ENCODE assay signal across 15 cellular contexts in the genomic region with DNA sequence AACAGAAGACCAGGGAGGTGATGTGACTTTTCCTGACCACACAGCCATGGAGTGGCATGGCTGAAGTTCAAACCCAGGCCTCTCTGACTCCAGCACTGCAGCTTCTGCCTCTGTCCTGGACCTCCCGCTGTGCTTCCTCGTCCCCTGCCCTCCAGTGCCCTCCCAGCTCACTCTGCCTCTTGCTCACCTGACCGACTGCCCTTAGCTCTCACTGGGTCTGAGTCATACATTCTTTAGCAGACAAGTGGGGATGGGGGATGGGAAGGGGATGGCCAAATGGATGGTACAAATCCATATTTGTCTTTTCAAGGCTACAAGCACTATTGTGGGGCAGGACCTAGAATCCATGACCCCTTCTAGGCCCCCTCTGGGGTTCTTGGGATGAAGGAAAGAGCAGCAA. TPM values are rescaled to one million over a fixed set of nuclear protein-coding genes. Genes with fewer than 3 reads are reported as not detected.
A peak's percentile ranks its signal among the peaks of the same experiment; 100 is the strongest.
DNase-seq lines count a peak whose midpoint lies in the region; ATAC-seq and TF ChIP-seq lines count a peak whose summit lies in the region.
"Had no signal": no experiment of that assay in that cellular context is flagged by ENCODE, and none has a peak within 500 bp of the region (broad histone marks: within the 10 kb centered on the region; RNA-seq: fewer than 3 reads in every experiment).

No MANE protein-coding gene starts in this region.

- peaks cover 3% of the 10 kb centered on the region for H3K36me3 Mint-ChIP-seq in chondrocyte (ENCODE audit: low read depth)

- peak overlapping the region; percentile 19 for H3K27ac Mint-ChIP-seq in chondrocyte (ENCODE audit: unreplicated experiment)
- H3K27ac Mint-ChIP-seq: brain had no signal

- in situ Hi-C loops in ACHN (cut with HindIII; ENCODE audit: low pct_ligation_motif_present, low pct_unique_long_range_greater_than_20kb, low sequenced_read_pairs), result no loop called here

- no peak overlapping the region for H3K4me3 Mint-ChIP-seq in chondrocyte (ENCODE audit: unreplicated experiment)
- H3K4me3 Mint-ChIP-seq: brain had no signal

- H3K27ac ChIP-seq in right cardiac atrium (ENCODE audit: low read length), result no peak overlapping the region
- H3K27ac ChIP-seq: right lobe of liver, SJCRH30, thoracic aorta had no signal

- no peak overlapping the region for H3K4me3 ChIP-seq in right cardiac atrium (ENCODE audit: low read length)
- H3K4me3 ChIP-seq: right lobe of liver, SJCRH30, thoracic aorta had no signal

- DNase-seq in ACHN (peak; percentile 96), HuH-7 (ENCODE audit: low spot score) (peak; percentile 11), chondrocyte (ENCODE audit: low spot score) (peak; percentile 24), kidney glomerular epithelial cell (lab: John Stamatoyannopoulos, UW) (peak; percentile 92), SIG-M5 (lab: John Stamatoyannopoulos, UW) (no peak), right cardiac atrium (no peak), HEK293T (ENCODE audit: extremely low spot score) (no peak)
- DNase-seq: DND-41, NCI-H446, SJCRH30 had no signal

- H3K4me1 Mint-ChIP-seq in chondrocyte (ENCODE audit: low read depth), result peaks cover 7% of the 10 kb centered on the region
- H3K4me1 Mint-ChIP-seq: brain had no signal

- CTCF ChIA-PET in HEK293T (lab: Yijun Ruan, JAX), result no interaction called here

- intact Hi-C loops in right cardiac atrium (cut with DNase I), result no loop called here

- H3K27me3 ChIP-seq in right cardiac atrium (ENCODE audit: control insufficient read depth, insufficient read depth), result no peaks in the 10 kb centered on the region
- H3K27me3 ChIP-seq: right lobe of liver, SJCRH30 had no signal

- no peaks in the 10 kb centered on the region for H3K4me1 ChIP-seq in right cardiac atrium (ENCODE audit: control insufficient read depth, insufficient read depth, low read length)
- H3K4me1 ChIP-seq: right lobe of liver, SJCRH30 had no signal

- ATAC-seq in right cardiac atrium (no peak), HG03439 (IDR thresholded peaks at IDR 0.05; ENCODE audit: unreplicated experiment) (no peak)
- ATAC-seq: activated CD4-positive, CD25-positive, alpha-beta regulatory T cell treated with anti-CD3 and anti-CD28 coated beads, Interleukin-2, amount 50 U/mL, for 24 hours had no signal

- H3K27me3 Mint-ChIP-seq in chondrocyte (ENCODE audit: low read depth), result peaks cover 1% of the 10 kb centered on the region

- no peak for TF ChIP-seq CTCF in chondrocyte (IDR thresholded peaks at IDR 0.05)

- no peaks in the 10 kb centered on the region for H3K9me3 ChIP-seq in right cardiac atrium (ENCODE audit: control insufficient read depth, low read length)
- H3K9me3 ChIP-seq: right lobe of liver, SJCRH30, thoracic aorta had no signal

- H3K9me3 Mint-ChIP-seq in chondrocyte (ENCODE audit: low read depth), result no peaks in the 10 kb centered on the region

- WGBS in right cardiac atrium, result 74% methylated on average over 3 of the region's 3 CpGs

- POLR2A ChIA-PET in HEK293T (lab: Yijun Ruan, JAX), result no interaction called here

TF ChIP-seq in HEK293T, 16 proteins besides CTCF, POLR2A, EP300 and RAD21:
- TF ChIP-seq NFRKB (IDR thresholded peaks at IDR 0.05), result no peak
- no peak for TF ChIP-seq L3MBTL2 (conservative IDR thresholded peaks at IDR 0.05)
- no peak for TF ChIP-seq SP1 (IDR thresholded peaks at IDR 0.05)
- TF ChIP-seq SUZ12 (IDR thresholded peaks at IDR 0.05), result no peak
- no peak for TF ChIP-seq ARNT (IDR thresholded peaks at IDR 0.05)
- no peak for TF ChIP-seq ZNF384 (IDR thresholded peaks at IDR 0.05)
- TF ChIP-seq LEF1 (IDR thresholded peaks at IDR 0.05; ENCODE audit: borderline replicate concordance), result no peak
- TF ChIP-seq FOXK2 (IDR thresholded peaks at IDR 0.05), result no peak
- no peak for TF ChIP-seq ELF4 (IDR thresholded peaks at IDR 0.05)
- TF ChIP-seq BHLHE40 (IDR thresholded peaks at IDR 0.05; ENCODE audit: borderline replicate concordance), result no peak
- no peak for TF ChIP-seq FOXM1 (IDR thresholded peaks at IDR 0.05; ENCODE audit: borderline replicate concordance)
- TF ChIP-seq HDGF (IDR thresholded peaks at IDR 0.05; ENCODE audit: borderline replicate concordance), result no peak
- TF ChIP-seq, protein P1, sequence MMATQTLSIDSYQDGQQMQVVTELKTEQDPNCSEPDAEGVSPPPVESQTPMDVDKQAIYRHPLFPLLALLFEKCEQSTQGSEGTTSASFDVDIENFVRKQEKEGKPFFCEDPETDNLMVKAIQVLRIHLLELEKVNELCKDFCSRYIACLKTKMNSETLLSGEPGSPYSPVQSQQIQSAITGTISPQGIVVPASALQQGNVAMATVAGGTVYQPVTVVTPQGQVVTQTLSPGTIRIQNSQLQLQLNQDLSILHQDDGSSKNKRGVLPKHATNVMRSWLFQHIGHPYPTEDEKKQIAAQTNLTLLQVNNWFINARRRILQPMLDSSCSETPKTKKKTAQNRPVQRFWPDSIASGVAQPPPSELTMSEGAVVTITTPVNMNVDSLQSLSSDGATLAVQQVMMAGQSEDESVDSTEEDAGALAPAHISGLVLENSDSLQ (IDR thresholded peaks at IDR 0.05), result no peak
- TF ChIP-seq CTBP1 (IDR thresholded peaks at IDR 0.05; ENCODE audit: borderline replicate concordance), result no peak

RNA-seq across cellular contexts. Expression of a gene that starts 33.0 kb away (rescaled TPM):
- total RNA-seq in chondrocyte (5.3 to 5.7 TPM (median 5.5 TPM) in 3 replicates), right cardiac atrium (1 to 10 TPM in 3 of 4 donors, under 1 TPM in 1; 0.95 to 3.4 (median 2.4) TPM)
- polyA plus RNA-seq in right cardiac atrium, result 3.0 TPM

Comparison
In these comparisons a context has a peak if more than half of its experiments do, and no peak if none do; other contexts are left out.
1. DNase-seq: peak in ACHN (single experiment), HuH-7 (single experiment), chondrocyte (single experiment) and kidney glomerular epithelial cell (single experiment); none in SIG-M5 (single experiment), right cardiac atrium (0 of 3) and HEK293T (single experiment).